In genomic region chr20:37207176-37207575, GRCh38 we compare ENCODE assay signal across 25 cellular contexts. TPM values are rescaled to one million over a fixed set of nuclear protein-coding genes. Genes with fewer than 3 reads are reported as not detected.
"Had no signal": no experiment of that assay in that cellular context is flagged by ENCODE, and none has a peak within 500 bp of the region (broad histone marks: within the 10 kb centered on the region; RNA-seq: fewer than 3 reads in every experiment).

No MANE protein-coding gene starts in this region.

- H3K9me3 ChIP-seq: colonic mucosa, gastrocnemius medialis, heart right ventricle, pancreas, prostate gland, sigmoid colon, thyroid gland, uterus had no signal

- H3K4me3 ChIP-seq: colonic mucosa, gastrocnemius medialis, heart right ventricle, pancreas, prostate gland, sigmoid colon, smooth muscle cell, thyroid gland, uterus had no signal

- H3K36me3 ChIP-seq: uterus had no signal

- ATAC-seq: gastrocnemius medialis, natural killer cell, pancreas had no signal

- H3K4me1 ChIP-seq: colonic mucosa, gastrocnemius medialis, prostate gland, uterus had no signal

- H3K27me3 ChIP-seq: colonic mucosa, gastrocnemius medialis, heart right ventricle, pancreas, sigmoid colon, thyroid gland, uterus had no signal

- DNase-seq: colonic mucosa; dermis blood vessel endothelial cell; gastrocnemius medialis; heart right ventricle; hypothalamus; kidney glomerular epithelial cell; mammary epithelial cell; natural killer cell; occipital lobe; pancreas; sigmoid colon; stimulated activated CD4-positive, alpha-beta T cell treated with anti-CD3 and anti-CD28 coated beads, Interleukin-2, amount 100 ng/mL, for 48 hours; stimulated activated naive CD4-positive, alpha-beta T cell treated with Interleukin-2 at 50 U/mL for 16 hours; thyroid gland; uterus had no signal

- FAIRE-seq: endothelial cell of umbilical vein, islet of Langerhans, pancreas had no signal

- H3K27ac ChIP-seq: colonic mucosa, gastrocnemius medialis, heart right ventricle, pancreas, prostate gland, sigmoid colon, thyroid gland, uterus had no signal

RNA-seq across cellular contexts. Expression of gene GHRH, which starts 54.4 kb away (rescaled TPM):
- total RNA-seq: cerebellum, colonic mucosa, dermis blood vessel endothelial cell, endothelial cell of umbilical vein, gastrocnemius medialis, liver, mammary epithelial cell, mesenteric fat pad, mononuclear cell, natural killer cell, neural crest cell, occipital lobe, pancreas, prostate gland, renal cortical epithelial cell, sigmoid colon, smooth muscle cell, thyroid gland, uterus had no signal
